Comparison of ENCODE assay signal across 8 cellular contexts in genomic region chr16:30902070-30902972, GRCh38.
DNase-seq lines count a peak whose midpoint lies in the region; ATAC-seq and TF ChIP-seq lines count a peak whose summit lies in the region.

No MANE protein-coding gene starts in this region.

- TF ChIP-seq POLR2A in GM15510 (IDR thresholded peaks at IDR 0.05; ENCODE audit: borderline replicate concordance, extremely low read depth, insufficient read length) = peak; percentile 55

- ATAC-seq in HG03571 (IDR thresholded peaks at IDR 0.05; ENCODE audit: unreplicated experiment) = peak; percentile 55
- peak; percentile 85 for ATAC-seq in SK-N-SH treated with all-trans-retinoic acid at 6 μM for 48 hours

- DNase-seq in AG10803 (ENCODE audit: low read depth) (peak; percentile 60), astrocyte of the hippocampus (ENCODE audit: low read depth, low spot score) (peak; percentile 94), hippocampal formation (lab: John Stamatoyannopoulos, UW) (peak; percentile 24 to 59), putamen (ENCODE audit: low spot score) (peak; percentile 72), T1000 (lab: John Stamatoyannopoulos, UW) (no peak)

- peak; percentile 3; the same call in 1 of the 2 replicates for TF ChIP-seq CTCF in AG10803 (conservative IDR thresholded peaks at IDR 0.05; ENCODE audit: low read length)

- peak overlapping the region; percentile 48 for H3K4me3 ChIP-seq in AG10803 (ENCODE audit: low read length)

TF ChIP-seq in SK-N-SH treated with all-trans-retinoic acid at 6 μM for 48 hours, 23 proteins besides CTCF, POLR2A, EP300 and RAD21:
- TF ChIP-seq SNAI2 (CRISPR knock-in tag; IDR thresholded peaks at IDR 0.05) = no peak
